Comparison of ENCODE assay signal across 18 cellular contexts in the genomic region with DNA sequence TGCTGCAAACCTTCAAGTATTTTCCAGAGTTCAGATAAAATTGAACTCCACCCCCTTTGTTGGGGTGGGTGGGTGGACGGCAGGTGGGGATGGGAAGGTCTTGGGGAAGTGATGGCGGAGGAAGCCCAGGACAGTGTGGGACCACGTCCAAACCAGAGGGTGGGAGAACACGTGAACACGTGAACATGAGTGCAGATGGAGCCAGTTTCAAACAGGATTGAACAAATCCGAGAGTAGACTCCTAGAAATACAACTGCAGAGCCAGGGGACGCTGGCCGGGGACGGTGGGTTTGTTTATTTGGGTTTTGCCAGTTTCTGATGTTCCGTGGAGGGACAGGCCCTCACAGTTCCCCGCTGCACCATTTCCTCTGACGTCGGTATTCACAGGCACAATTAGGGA. TPM values are rescaled to one million over a fixed set of nuclear protein-coding genes. Genes with fewer than 3 reads are reported as not detected.
DNase-seq lines count a peak whose midpoint lies in the region; ATAC-seq and TF ChIP-seq lines count a peak whose summit lies in the region.
"Had no signal": no experiment of that assay in that cellular context is flagged by ENCODE, and none has a peak within 500 bp of the region (broad histone marks: within the 10 kb centered on the region; RNA-seq: fewer than 3 reads in every experiment).

No MANE protein-coding gene starts in this region.

- H3K27ac Mint-ChIP-seq in activated naive CD4-positive, alpha-beta T cell treated with anti-CD3 and anti-CD28 coated beads, Interleukin-2, amount 10 ng/mL, durations not matched to agents 7 days and 5 days, result peak overlapping the region; percentile 64
- peak overlapping the region; percentile 10 for H3K27ac Mint-ChIP-seq in activated CD8-positive, alpha-beta T cell treated with anti-CD3 and anti-CD28 coated beads for 36 hours
- peak overlapping the region; percentile 94 for H3K27ac Mint-ChIP-seq in stimulated activated effector memory CD8-positive, alpha-beta T cell treated with anti-CD3 and anti-CD28 coated beads, Interleukin-12 subunit alpha, Interleukin-12 subunit beta, amount 100 ng/mL, for 72 hours

- peaks cover 8% of the 10 kb centered on the region for H3K9me3 ChIP-seq in iPS-18a (ENCODE audit: control insufficient read depth, low read depth, low read length)
- H3K9me3 ChIP-seq: colonic mucosa, prostate gland, transverse colon had no signal

- ATAC-seq in activated CD8-positive, alpha-beta T cell treated with anti-CD3 and anti-CD28 coated beads for 36 hours, result no peak
- no peak for ATAC-seq in stimulated activated effector memory CD8-positive, alpha-beta T cell treated with anti-CD3 and anti-CD28 coated beads, Interleukin-12 subunit alpha, Interleukin-12 subunit beta, amount 100 ng/mL, for 72 hours
- ATAC-seq: HCT116 had no signal

- intact Hi-C loops in activated CD8-positive, alpha-beta T cell treated with anti-CD3 and anti-CD28 coated beads for 36 hours (cut with micrococcal nuclease), result no loop called here

- peaks cover 22% of the 10 kb centered on the region for H3K4me1 Mint-ChIP-seq in activated naive CD4-positive, alpha-beta T cell treated with anti-CD3 and anti-CD28 coated beads, Interleukin-2, amount 10 ng/mL, durations not matched to agents 7 days and 5 days
- H3K4me1 Mint-ChIP-seq in activated CD8-positive, alpha-beta T cell treated with anti-CD3 and anti-CD28 coated beads for 36 hours (ENCODE audit: low read depth), result peaks cover 28% of the 10 kb centered on the region
- H3K4me1 Mint-ChIP-seq in stimulated activated effector memory CD8-positive, alpha-beta T cell treated with anti-CD3 and anti-CD28 coated beads, Interleukin-12 subunit alpha, Interleukin-12 subunit beta, amount 100 ng/mL, for 72 hours, result peaks cover 16% of the 10 kb centered on the region

- H3K27me3 ChIP-seq in iPS-18a (ENCODE audit: control insufficient read depth, insufficient read depth, low read length), result no peaks in the 10 kb centered on the region
- H3K27me3 ChIP-seq: colonic mucosa had no signal

- POLR2A ChIA-PET in activated CD8-positive, alpha-beta T cell treated with anti-CD3 and anti-CD28 coated beads for 36 hours (lab: Charles Lee), result no interaction called here

- H3K36me3 ChIP-seq in iPS-18a (ENCODE audit: control insufficient read depth, low read depth, low read length), result no peaks in the 10 kb centered on the region
- H3K36me3 ChIP-seq: colonic mucosa, prostate gland, transverse colon had no signal

- H3K36me3 Mint-ChIP-seq in activated naive CD4-positive, alpha-beta T cell treated with anti-CD3 and anti-CD28 coated beads, Interleukin-2, amount 10 ng/mL, durations not matched to agents 7 days and 5 days, result peaks cover 21% of the 10 kb centered on the region
- H3K36me3 Mint-ChIP-seq in activated CD8-positive, alpha-beta T cell treated with anti-CD3 and anti-CD28 coated beads for 36 hours (ENCODE audit: low read depth), result peaks cover 19% of the 10 kb centered on the region
- H3K36me3 Mint-ChIP-seq in stimulated activated effector memory CD8-positive, alpha-beta T cell treated with anti-CD3 and anti-CD28 coated beads, Interleukin-12 subunit alpha, Interleukin-12 subunit beta, amount 100 ng/mL, for 72 hours, result no peaks in the 10 kb centered on the region

- H3K27me3 Mint-ChIP-seq in activated naive CD4-positive, alpha-beta T cell treated with anti-CD3 and anti-CD28 coated beads, Interleukin-2, amount 10 ng/mL, durations not matched to agents 7 days and 5 days, result peaks cover 29% of the 10 kb centered on the region
- H3K27me3 Mint-ChIP-seq in activated CD8-positive, alpha-beta T cell treated with anti-CD3 and anti-CD28 coated beads for 36 hours, result no peaks in the 10 kb centered on the region

- DNase-seq in activated naive CD4-positive, alpha-beta T cell treated with anti-CD3 and anti-CD28 coated beads, Interleukin-2, amount 10 ng/mL, durations not matched to agents 7 days and 5 days, result no peak
- no peak for DNase-seq in activated naive CD4-positive, alpha-beta T cell treated with anti-CD3 and anti-CD28 coated beads, Interleukin-2, amount 50 U/mL, for 16 hours
- DNase-seq in activated CD8-positive, alpha-beta T cell treated with anti-CD3 and anti-CD28 coated beads for 36 hours, result no peak
- no peak for DNase-seq in stimulated activated effector memory CD8-positive, alpha-beta T cell treated with anti-CD3 and anti-CD28 coated beads, Interleukin-12 subunit alpha, Interleukin-12 subunit beta, amount 100 ng/mL, for 72 hours (ENCODE audit: low spot score in 2 of 2)
- DNase-seq in NCI-H524 treated with DMSO at 0.1 percent for 48 hours (lab: John Stamatoyannopoulos, UW), result no peak
- no peak for DNase-seq in ureter (ENCODE audit: low spot score)
- no peak for DNase-seq in retina
- DNase-seq: colonic mucosa, NCI-H146, NCI-H345, RPMI8226, transverse colon had no signal

- peak overlapping the region; percentile 85 for H3K27ac ChIP-seq in iPS-18a (ENCODE audit: low read length)
- H3K27ac ChIP-seq: colonic mucosa, prostate gland, transverse colon had no signal

- no peak for TF ChIP-seq CTCF in activated CD8-positive, alpha-beta T cell treated with anti-CD3 and anti-CD28 coated beads for 36 hours (IDR thresholded peaks at IDR 0.05)

- peak overlapping the region; percentile 50 for H3K9ac ChIP-seq in iPS-18a (ENCODE audit: low read length)

- no peak overlapping the region for H3K4me3 Mint-ChIP-seq in activated naive CD4-positive, alpha-beta T cell treated with anti-CD3 and anti-CD28 coated beads, Interleukin-2, amount 10 ng/mL, durations not matched to agents 7 days and 5 days
- peak overlapping the region; percentile 50 for H3K4me3 Mint-ChIP-seq in activated CD8-positive, alpha-beta T cell treated with anti-CD3 and anti-CD28 coated beads for 36 hours
- no peak overlapping the region for H3K4me3 Mint-ChIP-seq in stimulated activated effector memory CD8-positive, alpha-beta T cell treated with anti-CD3 and anti-CD28 coated beads, Interleukin-12 subunit alpha, Interleukin-12 subunit beta, amount 100 ng/mL, for 72 hours

- peak overlapping the region; percentile 22 for H3K4me3 ChIP-seq in iPS-18a (ENCODE audit: low read length)
- H3K4me3 ChIP-seq: colonic mucosa, prostate gland, transverse colon had no signal

- peaks cover 33% of the 10 kb centered on the region for H3K4me1 ChIP-seq in iPS-18a (ENCODE audit: control insufficient read depth, low read depth, low read length)
- H3K4me1 ChIP-seq: colonic mucosa, prostate gland, transverse colon had no signal

- H3K9me3 Mint-ChIP-seq in activated naive CD4-positive, alpha-beta T cell treated with anti-CD3 and anti-CD28 coated beads, Interleukin-2, amount 10 ng/mL, durations not matched to agents 7 days and 5 days, result peaks cover 23% of the 10 kb centered on the region
- H3K9me3 Mint-ChIP-seq in activated CD8-positive, alpha-beta T cell treated with anti-CD3 and anti-CD28 coated beads for 36 hours, result peaks cover 20% of the 10 kb centered on the region
- H3K9me3 Mint-ChIP-seq in stimulated activated effector memory CD8-positive, alpha-beta T cell treated with anti-CD3 and anti-CD28 coated beads, Interleukin-12 subunit alpha, Interleukin-12 subunit beta, amount 100 ng/mL, for 72 hours, result peaks cover 17% of the 10 kb centered on the region

- CTCF ChIA-PET in activated naive CD4-positive, alpha-beta T cell treated with anti-CD3 and anti-CD28 coated beads, Interleukin-2, amount 10 ng/mL, durations not matched to agents 7 days and 5 days (lab: Charles Lee), result interaction anchor here (0.7 kb wide), 1 partner anchor 49 kb away, joined by 3 read pairs; no protein-coding TSS in a partner anchor
- CTCF ChIA-PET in activated CD8-positive, alpha-beta T cell treated with anti-CD3 and anti-CD28 coated beads for 36 hours (lab: Charles Lee), result interaction anchor here (1.7 kb wide), 1 partner anchor 245 kb away, joined by 5 read pairs; no protein-coding TSS in a partner anchor

RNA-seq across cellular contexts. Expression of a gene that starts 2.9 kb away (rescaled TPM):
- total RNA-seq in activated CD8-positive, alpha-beta T cell treated with anti-CD3 and anti-CD28 coated beads for 36 hours, result not detected
- not detected for total RNA-seq in ureter
- total RNA-seq: astrocyte, colonic mucosa, frontal cortex, prostate gland, transverse colon had no signal

RNA-seq across cellular contexts. Expression of a gene that starts 8.4 kb away (rescaled TPM):
- total RNA-seq in activated CD8-positive, alpha-beta T cell treated with anti-CD3 and anti-CD28 coated beads for 36 hours, result not detected
- not detected for total RNA-seq in ureter
- total RNA-seq: astrocyte, colonic mucosa, frontal cortex, prostate gland, transverse colon had no signal

RNA-seq across cellular contexts. Expression of a gene that starts 10.2 kb away (rescaled TPM):
- not detected for total RNA-seq in activated CD8-positive, alpha-beta T cell treated with anti-CD3 and anti-CD28 coated beads for 36 hours
- not detected for total RNA-seq in ureter
- total RNA-seq: astrocyte, colonic mucosa, frontal cortex, prostate gland, transverse colon had no signal

RNA-seq across cellular contexts. Expression of a gene that starts 25.1 kb away (rescaled TPM):
- not detected for total RNA-seq in activated CD8-positive, alpha-beta T cell treated with anti-CD3 and anti-CD28 coated beads for 36 hours
- not detected for total RNA-seq in ureter
- total RNA-seq: A673, astrocyte, colonic mucosa, frontal cortex, prostate gland, transverse colon had no signal

RNA-seq across cellular contexts. Expression of a gene that starts 32.0 kb away (rescaled TPM):
- total RNA-seq in activated CD8-positive, alpha-beta T cell treated with anti-CD3 and anti-CD28 coated beads for 36 hours, result not detected
- total RNA-seq in ureter, result not detected
- total RNA-seq: A673, astrocyte, colonic mucosa, frontal cortex, prostate gland, transverse colon had no signal

Comparison
In these comparisons a context has a peak if more than half of its experiments do, and no peak if none do; other contexts are left out.
1. H3K27ac Mint-ChIP-seq: peak in every context shown above with its lines; median percentile 94 in stimulated activated effector memory CD8-positive, alpha-beta T cell treated with anti-CD3 and anti-CD28 coated beads, Interleukin-12 subunit alpha, Interleukin-12 subunit beta, amount 100 ng/mL, for 72 hours; 64 in activated naive CD4-positive, alpha-beta T cell treated with anti-CD3 and anti-CD28 coated beads, Interleukin-2, amount 10 ng/mL, durations not matched to agents 7 days and 5 days; 10 in activated CD8-positive, alpha-beta T cell treated with anti-CD3 and anti-CD28 coated beads for 36 hours.